In genomic region chr3:189233225-189233858, GRCh38 we compare ENCODE assay signal across 8 cellular contexts.
DNase-seq lines count a peak whose midpoint lies in the region; ATAC-seq and TF ChIP-seq lines count a peak whose summit lies in the region.

No MANE protein-coding gene starts in this region.

- TF ChIP-seq CTCF in MM.1S (IDR thresholded peaks at IDR 0.05; ENCODE audit: low read length) (peak; percentile 43), mucosa of descending colon (IDR thresholded peaks at IDR 0.05) (peak; percentile 49), vagina (IDR thresholded peaks at IDR 0.05) (peak; percentile 45 to 50 (median 49))

- no peaks in the 10 kb centered on the region for H3F3A ChIP-seq in MM.1S (ENCODE audit: insufficient read depth, low read length)

- TF ChIP-seq POLR2A in vagina (IDR thresholded peaks at IDR 0.05) = no peak

- H3K36me3 ChIP-seq in MM.1S (replicated peaks; ENCODE audit: insufficient read depth, low read length) (no peaks in the 10 kb centered on the region), SJSA1 (no peaks in the 10 kb centered on the region), mucosa of descending colon (ENCODE audit: low read depth) (no peaks in the 10 kb centered on the region), vagina (no peaks in the 10 kb centered on the region)

- no peak overlapping the region for H2AFZ ChIP-seq in MM.1S (ENCODE audit: low read length)

- no peak overlapping the region for H3K27ac ChIP-seq in MM.1S (ENCODE audit: low read length)
- H3K27ac ChIP-seq in SJSA1 = no peak overlapping the region
- no peak overlapping the region for H3K27ac ChIP-seq in epithelial cell of prostate
- peak overlapping the region; percentile 40 for H3K27ac ChIP-seq in vagina

- DNase-seq in NCI-H2107 treated with DMSO at 0.1 percent for 48 hours (lab: John Stamatoyannopoulos, UW; ENCODE audit: unreplicated experiment) (peak; percentile 60), NCI-H2107 (lab: John Stamatoyannopoulos, UW) (no peak), MM.1S (peak; percentile 21), SJSA1 (ENCODE audit: low read depth in 1 of 2, low spot score in 2 of 2) (peak; percentile 16 to 52), epithelial cell of prostate (ENCODE audit: low read depth, low spot score) (peak; percentile 31), mucosa of descending colon (peak; percentile 50 to 83 (median 55)), vagina (ENCODE audit: extremely low spot score in 2 of 2) (no peak)

- intact Hi-C loops in mucosa of descending colon (cut with DNase I, micrococcal nuclease) (no loop called here), vagina (cut with DNase I) (no loop called here)

- no peaks in the 10 kb centered on the region for H4K20me1 ChIP-seq in MM.1S (ENCODE audit: insufficient read depth, low read length)

- ATAC-seq in mucosa of descending colon (peak; percentile 90), GM19035 (IDR thresholded peaks at IDR 0.05; ENCODE audit: unreplicated experiment) (no peak)

- no peaks in the 10 kb centered on the region for H3K4me1 ChIP-seq in MM.1S (ENCODE audit: low read length)
- H3K4me1 ChIP-seq in SJSA1 (replicated peaks) = no peaks in the 10 kb centered on the region
- H3K4me1 ChIP-seq in mucosa of descending colon (ENCODE audit: low read depth) = no peaks in the 10 kb centered on the region
- H3K4me1 ChIP-seq in vagina = no peaks in the 10 kb centered on the region

- H3K9me3 ChIP-seq in MM.1S (replicated peaks; ENCODE audit: insufficient read depth, low read length) (no peaks in the 10 kb centered on the region), SJSA1 (replicated peaks) (no peaks in the 10 kb centered on the region), mucosa of descending colon (no peaks in the 10 kb centered on the region), vagina (no peaks in the 10 kb centered on the region)

- no peaks in the 10 kb centered on the region for H3K27me3 ChIP-seq in MM.1S (replicated peaks; ENCODE audit: insufficient read depth, low read length)
- no peaks in the 10 kb centered on the region; the same call in none of the 2 replicates for H3K27me3 ChIP-seq in SJSA1 (replicated peaks)
- no peaks in the 10 kb centered on the region for H3K27me3 ChIP-seq in vagina

- no peak overlapping the region for H3K4me2 ChIP-seq in MM.1S (ENCODE audit: low read depth, low read length)

- no peaks in the 10 kb centered on the region for H3K79me2 ChIP-seq in MM.1S (ENCODE audit: low read length)

- no peaks in the 10 kb centered on the region for H3K9me2 ChIP-seq in MM.1S (replicated peaks; ENCODE audit: insufficient read depth, low read length)

- no peak overlapping the region for H3K9ac ChIP-seq in MM.1S (ENCODE audit: low read length)

- H3K4me3 ChIP-seq in MM.1S (ENCODE audit: low read length) = no peak overlapping the region
- H3K4me3 ChIP-seq in SJSA1 = no peak overlapping the region
- no peak overlapping the region for H3K4me3 ChIP-seq in mucosa of descending colon
- H3K4me3 ChIP-seq in vagina = no peak overlapping the region

Comparison
In these comparisons a context has a peak if more than half of its experiments do, and no peak if none do; other contexts are left out.
1. DNase-seq: peak in NCI-H2107 treated with DMSO at 0.1 percent for 48 hours (single experiment), MM.1S (single experiment), SJSA1 (2 of 2), epithelial cell of prostate (single experiment) and mucosa of descending colon (3 of 3); none in NCI-H2107 (single experiment) and vagina (0 of 2).
2. Peak in every context shown above with its lines, with median percentiles within 50 percentile points of each other: CTCF ChIP-seq.